22 cellular contexts compared by ENCODE assay signal in genomic region chr21:38716942-38717341, GRCh38.
DNase-seq lines count a peak whose midpoint lies in the region; ATAC-seq, FAIRE-seq and TF ChIP-seq lines count a peak whose summit lies in the region.
"Had no signal": no experiment of that assay in that cellular context is flagged by ENCODE, and none has a peak within 500 bp of the region (broad histone marks: within the 10 kb centered on the region; RNA-seq: fewer than 3 reads in every experiment).

No MANE protein-coding gene starts in this region.

- no peak overlapping the region for H3K27ac Mint-ChIP-seq in progenitor cell of endocrine pancreas
- H3K27ac Mint-ChIP-seq: activated T-helper 1 cell treated with anti-CD3 and anti-CD28 coated beads, Interleukin-12 subunit alpha, Interleukin-12 subunit beta, Interleukin-2, Interleukin-4 antibody, amounts not matched to agents 30 ng/mL and 10 ng/mL and 1 ng/mL, durations not matched to agents 14 hours and 24 hours and 36 hours had no signal

- H3K4me1 ChIP-seq in osteoblast (ENCODE audit: insufficient read depth, low read length) (peaks cover 2% of the 10 kb centered on the region), PC-9 (replicated peaks; ENCODE audit: insufficient read depth) (no peaks in the 10 kb centered on the region)
- H3K4me1 ChIP-seq: upper lobe of right lung had no signal

- H3K9me3 Mint-ChIP-seq in progenitor cell of endocrine pancreas (ENCODE audit: low read depth), result no peaks in the 10 kb centered on the region
- H3K9me3 Mint-ChIP-seq: activated T-helper 1 cell treated with anti-CD3 and anti-CD28 coated beads, Interleukin-12 subunit alpha, Interleukin-12 subunit beta, Interleukin-2, Interleukin-4 antibody, amounts not matched to agents 30 ng/mL and 10 ng/mL and 1 ng/mL, durations not matched to agents 14 hours and 24 hours and 36 hours; central memory CD8-positive, alpha-beta T cell had no signal

- H3K4me3 ChIP-seq in bronchial epithelial cell (ENCODE audit: low read depth, low read length) (no peak overlapping the region), osteoblast (ENCODE audit: insufficient read depth, low read length) (no peak overlapping the region), PC-9 (no peak overlapping the region)
- H3K4me3 ChIP-seq: upper lobe of right lung had no signal

- H3K36me3 ChIP-seq in bronchial epithelial cell (ENCODE audit: control insufficient read depth, insufficient read depth, low read length) (no peaks in the 10 kb centered on the region), osteoblast (ENCODE audit: insufficient read depth, low read length) (no peaks in the 10 kb centered on the region), PC-9 (ENCODE audit: low read depth) (no peaks in the 10 kb centered on the region)
- H3K36me3 ChIP-seq: neutrophil, upper lobe of right lung had no signal

- FAIRE-seq in bronchial epithelial cell (lab: Jason Lieb, UNC), result no peak

- H3K27me3 ChIP-seq in bronchial epithelial cell (ENCODE audit: control insufficient read depth, insufficient read depth, low read length) (no peaks in the 10 kb centered on the region), osteoblast (ENCODE audit: insufficient read depth, low read length) (peaks cover 22% of the 10 kb centered on the region), PC-9 (ENCODE audit: insufficient read depth, low read depth) (no peaks in the 10 kb centered on the region)
- H3K27me3 ChIP-seq: neutrophil had no signal

- H3K79me2 ChIP-seq in osteoblast (ENCODE audit: insufficient read depth, low read length) (no peaks in the 10 kb centered on the region), PC-9 (ENCODE audit: low read depth) (no peaks in the 10 kb centered on the region)

- POLR2A ChIA-PET in PC-9 (lab: Charles Lee; ENCODE audit: unreplicated experiment), result no interaction called here

- H3F3A ChIP-seq in PC-9 (ENCODE audit: insufficient read depth, low read depth), result no peaks in the 10 kb centered on the region

- TF ChIP-seq CTCF in bronchial epithelial cell (IDR thresholded peaks at IDR 0.05; ENCODE audit: insufficient read depth, low read length, severe bottlenecking) (no peak), osteoblast (IDR thresholded peaks at IDR 0.05; ENCODE audit: extremely low read depth, low read depth, low read length) (no peak), progenitor cell of endocrine pancreas (IDR thresholded peaks at IDR 0.05; ENCODE audit: unreplicated experiment) (no peak), PC-9 (conservative IDR thresholded peaks at IDR 0.05) (no peak)

- peaks cover 3% of the 10 kb centered on the region for H3K27me3 Mint-ChIP-seq in progenitor cell of endocrine pancreas

- H3K36me3 Mint-ChIP-seq in progenitor cell of endocrine pancreas (ENCODE audit: insufficient read depth), result no peaks in the 10 kb centered on the region

- no peaks in the 10 kb centered on the region for H3K9me2 ChIP-seq in PC-9 (ENCODE audit: insufficient read depth)

- intact Hi-C loops in PC-9 (cut with micrococcal nuclease; ENCODE audit: unreplicated experiment), result loop anchor here (10.0 kb wide), 1 partner anchor 202 kb away; no protein-coding TSS in a partner anchor

- H2AFZ ChIP-seq in osteoblast (ENCODE audit: low read length) (no peak overlapping the region), PC-9 (no peak overlapping the region)

- no TSS peak for BruUV-seq in PC-9 (replicated peaks; lab: Mats Ljungman, UMichigan)

- no peak overlapping the region for H3K4me3 Mint-ChIP-seq in progenitor cell of endocrine pancreas (ENCODE audit: low read depth)
- H3K4me3 Mint-ChIP-seq: activated T-helper 1 cell treated with anti-CD3 and anti-CD28 coated beads, Interleukin-12 subunit alpha, Interleukin-12 subunit beta, Interleukin-2, Interleukin-4 antibody, amounts not matched to agents 30 ng/mL and 10 ng/mL and 1 ng/mL, durations not matched to agents 14 hours and 24 hours and 36 hours; central memory CD8-positive, alpha-beta T cell had no signal

- CTCF ChIA-PET in PC-9 (lab: Charles Lee), result no interaction called here

- no peak overlapping the region for H3K4me2 ChIP-seq in osteoblast (ENCODE audit: insufficient read depth, low read length)
- H3K4me2 ChIP-seq in PC-9, result no peak overlapping the region

- H4K20me1 ChIP-seq in osteoblast (ENCODE audit: insufficient read depth, low read length), result no peaks in the 10 kb centered on the region
- no peaks in the 10 kb centered on the region for H4K20me1 ChIP-seq in PC-9 (ENCODE audit: insufficient read depth)

- H3K27ac ChIP-seq in osteoblast (ENCODE audit: low read depth, low read length) (no peak overlapping the region), PC-9 (no peak overlapping the region)
- H3K27ac ChIP-seq: foreskin keratinocyte, neutrophil, upper lobe of right lung had no signal

- peak; percentile 53 for DNase-seq in Daoy (ENCODE audit: low read depth)
- DNase-seq in M059J (ENCODE audit: low read depth), result peak; percentile 72
- peak; percentile 16 for DNase-seq in bronchial epithelial cell (ENCODE audit: low read depth)
- peak; percentile 82 for DNase-seq in osteoblast (ENCODE audit: insufficient read length, low spot score, missing footprints)
- no peak for DNase-seq in progenitor cell of endocrine pancreas (ENCODE audit: low spot score, unreplicated experiment)
- no peak for DNase-seq in PC-9
- DNase-seq: activated CD4-positive, alpha-beta T cell treated with anti-CD3 and anti-CD28 coated beads, Interleukin-2, amount 50 U/mL, for 1 hour; activated naive CD4-positive, alpha-beta T cell treated with anti-CD3 and anti-CD28 coated beads, Interleukin-2, amount 50 U/mL, for 16 hours; anterior cingulate cortex; GOT3; left cardiac atrium; NCI-H1092 treated with DMSO at 0.1 percent for 48 hours; NCI-H187 treated with DMSO at 0.1 percent for 48 hours; NCI-H2227 treated with DMSO at 0.1 percent for 48 hours; NCI-H748 treated with DMSO at 0.1 percent for 48 hours; T-helper 9 cell; upper lobe of right lung had no signal

- no peaks in the 10 kb centered on the region for H3K4me1 Mint-ChIP-seq in progenitor cell of endocrine pancreas (ENCODE audit: low read depth)
- H3K4me1 Mint-ChIP-seq: central memory CD8-positive, alpha-beta T cell had no signal

- ATAC-seq in HG02642 (IDR thresholded peaks at IDR 0.05; ENCODE audit: poor library complexity, unreplicated experiment), result no peak
- ATAC-seq: foreskin keratinocyte, left cardiac atrium, upper lobe of right lung had no signal

- H3K9me3 ChIP-seq in osteoblast (ENCODE audit: low read depth, low read length) (no peaks in the 10 kb centered on the region), PC-9 (ENCODE audit: insufficient read depth, low read depth) (no peaks in the 10 kb centered on the region)
- H3K9me3 ChIP-seq: neutrophil, upper lobe of right lung had no signal

Comparison
In these comparisons a context has a peak if more than half of its experiments do, and no peak if none do; other contexts are left out.
1. DNase-seq: peak in Daoy (single experiment), M059J (single experiment), bronchial epithelial cell (single experiment) and osteoblast (single experiment); none in progenitor cell of endocrine pancreas (single experiment) and PC-9 (0 of 2).